1 cellular context compared by ENCODE assay signal in the genomic region with DNA sequence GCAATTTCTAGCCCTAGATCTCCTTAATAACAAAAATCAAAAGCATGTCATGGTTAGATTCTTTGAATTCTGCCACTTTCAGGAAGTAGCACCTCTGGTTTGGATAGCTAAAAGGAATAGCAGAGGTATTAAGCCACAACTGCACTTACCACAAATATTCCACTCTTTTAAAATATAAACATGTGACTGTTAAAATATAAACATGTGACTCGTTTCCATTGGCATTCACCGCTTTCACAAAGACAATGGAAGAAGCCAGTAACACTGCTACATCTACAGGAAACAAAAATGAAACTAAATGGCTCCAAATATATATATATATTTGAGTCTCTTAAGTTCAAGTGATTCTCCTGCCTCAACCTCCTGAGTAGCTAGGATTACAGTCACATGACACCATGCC.
A peak's percentile ranks its signal among the peaks of the same experiment; 100 is the strongest.
TF ChIP-seq lines count a peak whose summit lies in the region.

No MANE protein-coding gene starts in this region.

TF ChIP-seq in HepG2, 621 proteins besides CTCF, POLR2A, EP300 and RAD21 (continued from another document):
- peak; percentile 44; the same call in 1 of the 2 replicates for TF ChIP-seq MNT (IDR thresholded peaks at IDR 0.05)
- TF ChIP-seq THAP11 (CRISPR knock-in tag; IDR thresholded peaks at IDR 0.05): no peak
